37 cellular contexts compared by ENCODE assay signal in genomic region chr19:8426283-8426682, GRCh38.
"Had no signal": no experiment of that assay in that cellular context is flagged by ENCODE, and none has a peak within 500 bp of the region (broad histone marks: within the 10 kb centered on the region; RNA-seq: fewer than 3 reads in every experiment).

No MANE protein-coding gene starts in this region.

- H3K9me3 Mint-ChIP-seq: activated B cell treated with CpG ODN at 0.5 μM for 24 hours; activated CD4-positive, alpha-beta memory T cell treated with anti-CD3 and anti-CD28 coated beads for 36 hours; activated naive CD8-positive, alpha-beta T cell treated with anti-CD3 and anti-CD28 coated beads, Interleukin-2, amount 10 ng/mL, durations not matched to agents 7 days and 5 days; activated T-cell treated with anti-CD3 and anti-CD28 coated beads, Interleukin-2, amount 50 U/mL, for 4 hours; T-cell had no signal

- DNase-seq: activated B cell treated with CpG ODN at 0.5 μM for 24 hours; activated CD4-positive, alpha-beta memory T cell treated with anti-CD3 and anti-CD28 coated beads for 36 hours; activated CD4-positive, alpha-beta T cell treated with anti-CD3 and anti-CD28 coated beads for 4 hours; activated CD4-positive, alpha-beta T cell treated with anti-CD3 and anti-CD28 coated beads, Interleukin-2, amount 50 U/mL, for 1 hour; activated CD4-positive, CD25-positive, alpha-beta regulatory T cell treated with anti-CD3 and anti-CD28 coated beads, Interleukin-2, amount 50 U/mL, for 72 hours; activated CD8-positive, alpha-beta memory T cell treated with anti-CD3 and anti-CD28 coated beads, Interleukin-2, amount 50 U/mL, for 4 hours; activated effector memory CD4-positive, alpha-beta T cell treated with Interleukin-2 at 50 U/mL for 16 hours; activated naive CD4-positive, alpha-beta T cell treated with anti-CD3 and anti-CD28 coated beads, Interleukin-2, amount 50 U/mL, for 16 hours; activated naive CD8-positive, alpha-beta T cell treated with anti-CD3 and anti-CD28 coated beads, Interleukin-2, amount 10 ng/mL, durations not matched to agents 7 days and 5 days; activated T-cell treated with anti-CD3 and anti-CD28 coated beads for 4 hours; activated T-cell treated with anti-CD3 and anti-CD28 coated beads, Interleukin-2, amount 50 U/mL, for 4 hours; amygdala; body of pancreas; caudate nucleus; cerebellar nuclear complex; Kasumi-1; KBM-7; MG63; NCI-H1048; NCI-H1105 treated with DMSO at 0.1 percent for 48 hours; NCI-H1436; NCI-H1694; NCI-H1930; NCI-H2081 treated with DMSO at 0.1 percent for 48 hours; NCI-H226; NCI-H446 treated with DMSO at 0.1 percent for 48 hours; NCI-H524; NCI-H69; SHP77; SJCRH30; T-cell; T-helper 17 cell had no signal

- H3K27me3 Mint-ChIP-seq: activated B cell treated with CpG ODN at 0.5 μM for 24 hours; activated CD4-positive, alpha-beta memory T cell treated with anti-CD3 and anti-CD28 coated beads for 36 hours; activated naive CD8-positive, alpha-beta T cell treated with anti-CD3 and anti-CD28 coated beads, Interleukin-2, amount 10 ng/mL, durations not matched to agents 7 days and 5 days; T-cell; T-helper 17 cell had no signal

- H3K4me1 Mint-ChIP-seq: activated B cell treated with CpG ODN at 0.5 μM for 24 hours, T-cell, T-helper 17 cell had no signal

- H3K36me3 ChIP-seq: breast epithelium, MG63, SJCRH30 had no signal

- H3K27ac ChIP-seq: ascending aorta, body of pancreas, SJCRH30, SK-N-MC, VCaP had no signal

- ATAC-seq: activated T-cell treated with anti-CD3 and anti-CD28 coated beads, Interleukin-2, amount 50 U/mL, for 4 hours; body of pancreas; Panc1; T-cell; T-helper 17 cell had no signal

- H3K9me3 ChIP-seq: ascending aorta, body of pancreas, breast epithelium, MG63, SJCRH30 had no signal

- H3K4me3 ChIP-seq: ascending aorta, body of pancreas, breast epithelium, MG63, SJCRH30, SK-N-MC had no signal

- H3K27me3 ChIP-seq: ascending aorta, body of pancreas, breast epithelium, MG63, SJCRH30 had no signal

- H3K27ac Mint-ChIP-seq: activated B cell treated with CpG ODN at 0.5 μM for 24 hours; activated CD4-positive, alpha-beta memory T cell treated with anti-CD3 and anti-CD28 coated beads for 36 hours; activated naive CD8-positive, alpha-beta T cell treated with anti-CD3 and anti-CD28 coated beads, Interleukin-2, amount 10 ng/mL, durations not matched to agents 7 days and 5 days; T-cell had no signal

- H3K4me3 Mint-ChIP-seq: activated B cell treated with CpG ODN at 0.5 μM for 24 hours; activated CD4-positive, alpha-beta memory T cell treated with anti-CD3 and anti-CD28 coated beads for 36 hours; activated naive CD8-positive, alpha-beta T cell treated with anti-CD3 and anti-CD28 coated beads, Interleukin-2, amount 10 ng/mL, durations not matched to agents 7 days and 5 days; activated T-cell treated with anti-CD3 and anti-CD28 coated beads, Interleukin-2, amount 50 U/mL, for 4 hours; T-cell; T-helper 17 cell had no signal
